18 cellular contexts compared by ENCODE assay signal in the genomic region with DNA sequence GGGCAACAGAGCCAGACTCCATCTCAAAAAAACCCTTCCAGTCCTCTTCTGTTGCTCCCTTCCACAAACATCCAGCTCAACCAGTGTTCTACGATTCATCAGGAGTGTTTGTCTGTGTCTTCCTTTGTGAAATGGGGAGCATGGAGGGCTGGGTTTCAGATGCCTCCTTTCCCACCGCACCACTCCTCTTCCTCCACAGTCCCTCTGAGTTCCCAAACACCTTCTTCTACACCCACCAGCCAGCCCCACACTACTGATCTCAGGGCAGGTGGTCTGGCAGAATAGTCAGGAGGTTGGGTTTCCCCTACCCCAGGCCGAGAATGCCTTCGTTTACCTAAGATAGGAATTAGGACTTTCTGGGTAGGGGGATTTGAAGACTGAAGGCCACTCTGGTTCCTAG. TPM values are rescaled to one million over a fixed set of nuclear protein-coding genes. Genes with fewer than 3 reads are reported as not detected.
DNase-seq lines count a peak whose midpoint lies in the region; ATAC-seq and TF ChIP-seq lines count a peak whose summit lies in the region.
"Had no signal": no experiment of that assay in that cellular context is flagged by ENCODE, and none has a peak within 500 bp of the region (broad histone marks: within the 10 kb centered on the region; RNA-seq: fewer than 3 reads in every experiment).

No MANE protein-coding gene starts in this region.

- no peak for ATAC-seq in foreskin keratinocyte

- POLR2A ChIA-PET in activated CD4-positive, alpha-beta memory T cell treated with anti-CD3 and anti-CD28 coated beads, Interleukin-2, amount 10 ng/mL, durations not matched to agents 7 days and 5 days (lab: Charles Lee) = no interaction called here
- POLR2A ChIA-PET in activated CD4-positive, alpha-beta memory T cell treated with anti-CD3 and anti-CD28 coated beads for 36 hours (lab: Charles Lee) = no interaction called here

- no peak overlapping the region for H4K12ac ChIP-seq in trophoblast cell (ENCODE audit: low read depth, low read length)

- no peak overlapping the region for H4K91ac ChIP-seq in trophoblast cell (ENCODE audit: low read depth, low read length)

- H3K27me3 ChIP-seq in neural progenitor cell (no peaks in the 10 kb centered on the region), foreskin keratinocyte (peaks cover 9% of the 10 kb centered on the region), trophoblast cell (ENCODE audit: insufficient read depth, low read length) (no peaks in the 10 kb centered on the region), prostate gland (replicated peaks; ENCODE audit: insufficient read depth) (no peaks in the 10 kb centered on the region)
- H3K27me3 ChIP-seq: BLaER1 had no signal

- no peak overlapping the region for H2AK5ac ChIP-seq in trophoblast cell (ENCODE audit: low read length)

- no peak overlapping the region for H3K4me3 Mint-ChIP-seq in activated CD4-positive, alpha-beta memory T cell treated with anti-CD3 and anti-CD28 coated beads, Interleukin-2, amount 10 ng/mL, durations not matched to agents 7 days and 5 days
- no peak overlapping the region for H3K4me3 Mint-ChIP-seq in activated CD4-positive, alpha-beta memory T cell treated with anti-CD3 and anti-CD28 coated beads for 36 hours
- H3K4me3 Mint-ChIP-seq in chondrocyte (ENCODE audit: unreplicated experiment) (no peak overlapping the region), neural progenitor cell (no peak overlapping the region)
- H3K4me3 Mint-ChIP-seq: CD4-positive, alpha-beta T cell; HFFc6 had no signal

- no peak overlapping the region for H2AFZ ChIP-seq in neural progenitor cell (replicated peaks)
- H2AFZ ChIP-seq in trophoblast cell (ENCODE audit: insufficient read depth, low read length, poor library complexity) = no peak overlapping the region

- H3K4me2 ChIP-seq in neural progenitor cell (no peak overlapping the region), trophoblast cell (ENCODE audit: low read length) (no peak overlapping the region)
- H3K4me2 ChIP-seq: BLaER1 had no signal

- H3K27ac Mint-ChIP-seq in activated CD4-positive, alpha-beta memory T cell treated with anti-CD3 and anti-CD28 coated beads, Interleukin-2, amount 10 ng/mL, durations not matched to agents 7 days and 5 days = no peak overlapping the region
- no peak overlapping the region for H3K27ac Mint-ChIP-seq in activated CD4-positive, alpha-beta memory T cell treated with anti-CD3 and anti-CD28 coated beads for 36 hours
- no peak overlapping the region for H3K27ac Mint-ChIP-seq in chondrocyte (ENCODE audit: unreplicated experiment)
- peak overlapping the region; percentile 65 for H3K27ac Mint-ChIP-seq in neural progenitor cell
- H3K27ac Mint-ChIP-seq: CD4-positive, alpha-beta T cell; HFFc6 had no signal

- CTCF ChIA-PET in activated CD4-positive, alpha-beta memory T cell treated with anti-CD3 and anti-CD28 coated beads, Interleukin-2, amount 10 ng/mL, durations not matched to agents 7 days and 5 days (lab: Charles Lee) = no interaction called here
- CTCF ChIA-PET in activated CD4-positive, alpha-beta memory T cell treated with anti-CD3 and anti-CD28 coated beads for 36 hours (lab: Charles Lee) = no interaction called here

- H3K23ac ChIP-seq in trophoblast cell (ENCODE audit: low read length) = no peak overlapping the region

- no peaks in the 10 kb centered on the region for H3K9me3 Mint-ChIP-seq in activated CD4-positive, alpha-beta memory T cell treated with anti-CD3 and anti-CD28 coated beads, Interleukin-2, amount 10 ng/mL, durations not matched to agents 7 days and 5 days
- H3K9me3 Mint-ChIP-seq in activated CD4-positive, alpha-beta memory T cell treated with anti-CD3 and anti-CD28 coated beads for 36 hours = no peaks in the 10 kb centered on the region
- no peaks in the 10 kb centered on the region for H3K9me3 Mint-ChIP-seq in chondrocyte (ENCODE audit: low read depth)
- H3K9me3 Mint-ChIP-seq in neural progenitor cell = no peaks in the 10 kb centered on the region
- H3K9me3 Mint-ChIP-seq: CD4-positive, alpha-beta T cell; HFFc6 had no signal

- H3K4me3 ChIP-seq in neural progenitor cell (no peak overlapping the region), trophoblast cell (ENCODE audit: low read depth, low read length) (no peak overlapping the region), prostate gland (no peak overlapping the region)
- H3K4me3 ChIP-seq: BLaER1 had no signal

- no peak overlapping the region for H2BK120ac ChIP-seq in trophoblast cell (ENCODE audit: insufficient read depth, low read length, poor library complexity)

- H4K8ac ChIP-seq in trophoblast cell (ENCODE audit: low read depth, low read length) = no peak overlapping the region

- DNase-seq in activated CD4-positive, alpha-beta memory T cell treated with anti-CD3 and anti-CD28 coated beads, Interleukin-2, amount 10 ng/mL, durations not matched to agents 7 days and 5 days = peak; percentile 10
- DNase-seq in activated CD4-positive, alpha-beta memory T cell treated with anti-CD3 and anti-CD28 coated beads for 36 hours = no peak
- peak; percentile 18 for DNase-seq in chondrocyte (ENCODE audit: low spot score)
- no peak for DNase-seq in neural progenitor cell (ENCODE audit: low spot score)
- no peak for DNase-seq in foreskin keratinocyte
- no peak for DNase-seq in trophoblast cell
- DNase-seq in prostate gland (ENCODE audit: low spot score) = no peak
- DNase-seq: AML-193; Calu3; CD4-positive, alpha-beta T cell; DMS 273 treated with DMSO at 0.1 percent for 48 hours; HCEC 1CT; HFFc6 had no signal

- no peak for TF ChIP-seq CTCF in chondrocyte (IDR thresholded peaks at IDR 0.05)
- TF ChIP-seq CTCF in neural progenitor cell (IDR thresholded peaks at IDR 0.05) = no peak
- no peak for TF ChIP-seq CTCF in foreskin keratinocyte (conservative IDR thresholded peaks at IDR 0.05)
- TF ChIP-seq CTCF in prostate gland (IDR thresholded peaks at IDR 0.05) = no peak

- no peaks in the 10 kb centered on the region for H3K4me1 ChIP-seq in neural progenitor cell
- H3K4me1 ChIP-seq in foreskin keratinocyte = peaks cover 9% of the 10 kb centered on the region
- peaks cover 12 to 17% of the 10 kb centered on the region in 2 experiments for H3K4me1 ChIP-seq in trophoblast cell (ENCODE audit: control insufficient read depth in 1 of 2, insufficient read depth in 2 of 2, low read length in 2 of 2)
- no peaks in the 10 kb centered on the region for H3K4me1 ChIP-seq in prostate gland (replicated peaks)

- H3K4ac ChIP-seq in trophoblast cell (ENCODE audit: low read depth, low read length) = no peak overlapping the region

- intact Hi-C loops in activated CD4-positive, alpha-beta memory T cell treated with anti-CD3 and anti-CD28 coated beads for 36 hours (cut with micrococcal nuclease) = no loop called here
- intact Hi-C loops in prostate gland (cut with DNase I) = no loop called here

- TF ChIP-seq POLR2A in prostate gland (IDR thresholded peaks at IDR 0.05) = no peak

- no peaks in the 10 kb centered on the region for H3K36me3 Mint-ChIP-seq in activated CD4-positive, alpha-beta memory T cell treated with anti-CD3 and anti-CD28 coated beads, Interleukin-2, amount 10 ng/mL, durations not matched to agents 7 days and 5 days (ENCODE audit: low read depth)
- no peaks in the 10 kb centered on the region for H3K36me3 Mint-ChIP-seq in activated CD4-positive, alpha-beta memory T cell treated with anti-CD3 and anti-CD28 coated beads for 36 hours
- H3K36me3 Mint-ChIP-seq in chondrocyte (ENCODE audit: low read depth) = no peaks in the 10 kb centered on the region
- no peaks in the 10 kb centered on the region for H3K36me3 Mint-ChIP-seq in neural progenitor cell

- H3K18ac ChIP-seq in trophoblast cell (ENCODE audit: low read length) = no peak overlapping the region

- no peak overlapping the region for H2BK12ac ChIP-seq in trophoblast cell (ENCODE audit: low read length)

- no CpG with 5 or more reads among the region's 4 CpGs for WGBS in trophoblast cell (ENCODE audit: extremely low coverage, insufficient coverage, insufficient read length)
- WGBS in prostate gland = 94% methylated on average over 4 of the region's 4 CpGs

- H3K14ac ChIP-seq in trophoblast cell (ENCODE audit: low read length) = no peak overlapping the region

- H3K27ac ChIP-seq in neural progenitor cell (no peak overlapping the region), foreskin keratinocyte (no peak overlapping the region), trophoblast cell (ENCODE audit: low read depth, low read length) (no peak overlapping the region), prostate gland (no peak overlapping the region)
- H3K27ac ChIP-seq: 22Rv1, BLaER1 had no signal

- H2BK5ac ChIP-seq in trophoblast cell (ENCODE audit: low read depth, low read length, poor library complexity) = no peak overlapping the region

- H3K9ac ChIP-seq in neural progenitor cell = no peak overlapping the region
- no peak overlapping the region for H3K9ac ChIP-seq in trophoblast cell (ENCODE audit: low read length)
- H3K9ac ChIP-seq: BLaER1 had no signal

- H3K36me3 ChIP-seq in neural progenitor cell (no peaks in the 10 kb centered on the region), trophoblast cell (ENCODE audit: control insufficient read depth in 1 of 2, insufficient read depth in 2 of 2, low read length in 2 of 2) (no peaks in the 10 kb centered on the region), prostate gland (no peaks in the 10 kb centered on the region)
- H3K36me3 ChIP-seq: BLaER1 had no signal

- H3K4me1 Mint-ChIP-seq in activated CD4-positive, alpha-beta memory T cell treated with anti-CD3 and anti-CD28 coated beads, Interleukin-2, amount 10 ng/mL, durations not matched to agents 7 days and 5 days = no peaks in the 10 kb centered on the region
- H3K4me1 Mint-ChIP-seq in activated CD4-positive, alpha-beta memory T cell treated with anti-CD3 and anti-CD28 coated beads for 36 hours (ENCODE audit: low read depth) = no peaks in the 10 kb centered on the region
- H3K4me1 Mint-ChIP-seq in chondrocyte (ENCODE audit: low read depth) = peaks cover 7% of the 10 kb centered on the region
- peaks cover 21% of the 10 kb centered on the region for H3K4me1 Mint-ChIP-seq in neural progenitor cell

- no peaks in the 10 kb centered on the region for H3K9me3 ChIP-seq in neural progenitor cell (ENCODE audit: low read depth)
- H3K9me3 ChIP-seq in trophoblast cell (ENCODE audit: insufficient read depth, low read depth, low read length) = no peaks in the 10 kb centered on the region
- no peaks in the 10 kb centered on the region for H3K9me3 ChIP-seq in prostate gland
- H3K9me3 ChIP-seq: BLaER1 had no signal

- H3K79me2 ChIP-seq in neural progenitor cell (ENCODE audit: low read depth) (no peaks in the 10 kb centered on the region), trophoblast cell (ENCODE audit: control insufficient read depth, insufficient read depth, low read length, poor library complexity) (no peaks in the 10 kb centered on the region)

- peaks cover 4% of the 10 kb centered on the region for H3K27me3 Mint-ChIP-seq in activated CD4-positive, alpha-beta memory T cell treated with anti-CD3 and anti-CD28 coated beads, Interleukin-2, amount 10 ng/mL, durations not matched to agents 7 days and 5 days
- H3K27me3 Mint-ChIP-seq in activated CD4-positive, alpha-beta memory T cell treated with anti-CD3 and anti-CD28 coated beads for 36 hours = peaks cover 5% of the 10 kb centered on the region
- H3K27me3 Mint-ChIP-seq in chondrocyte (ENCODE audit: low read depth) (peaks cover 3% of the 10 kb centered on the region), neural progenitor cell (ENCODE audit: insufficient read depth, low read depth) (peaks cover 16% of the 10 kb centered on the region)

- H4K20me1 ChIP-seq in neural progenitor cell (ENCODE audit: low read depth) = no peaks in the 10 kb centered on the region
- H4K20me1 ChIP-seq: BLaER1 had no signal

- peaks cover 5% of the 10 kb centered on the region for H3K79me1 ChIP-seq in trophoblast cell (ENCODE audit: low read length)

- H3F3A ChIP-seq in neural progenitor cell (ENCODE audit: low read depth) = no peaks in the 10 kb centered on the region

RNA-seq across cellular contexts. Expression of a gene that starts 36.9 kb away (rescaled TPM):
- total RNA-seq in activated CD4-positive, alpha-beta memory T cell treated with anti-CD3 and anti-CD28 coated beads, Interleukin-2, amount 10 ng/mL, durations not matched to agents 7 days and 5 days = under 1 TPM; 0.48 to 0.58 TPM
- 1 to 10 TPM; 4.2 to 5.4 TPM for total RNA-seq in activated CD4-positive, alpha-beta memory T cell treated with anti-CD3 and anti-CD28 coated beads for 36 hours
- total RNA-seq in chondrocyte (0.10 to 0.46 TPM in 2 of 3 replicates, not detected in the other), neural progenitor cell (ENCODE audit: low replicate concordance) (3.2 and 4.3 TPM in 2 replicates), foreskin keratinocyte (0.11 TPM in 1 of 2 replicates, not detected in the other), prostate gland (10 to 100 TPM in 1 of 2 donors, 1 to 10 TPM in 1; 2.0 to 19.0 TPM)
- polyA plus RNA-seq in foreskin keratinocyte = 0.01 TPM in 1 of 2 replicates, not detected in the other
- polyA plus RNA-seq in trophoblast cell (2013) = 0.21 and 0.26 TPM in 2 replicates
- total RNA-seq: CD4-positive, alpha-beta T cell had no signal

RNA-seq across cellular contexts. Expression of a gene that starts 56.3 kb away (rescaled TPM):
- total RNA-seq in activated CD4-positive, alpha-beta memory T cell treated with anti-CD3 and anti-CD28 coated beads, Interleukin-2, amount 10 ng/mL, durations not matched to agents 7 days and 5 days = not detected
- not detected for total RNA-seq in activated CD4-positive, alpha-beta memory T cell treated with anti-CD3 and anti-CD28 coated beads for 36 hours
- total RNA-seq in chondrocyte (not detected in 3 replicates), neural progenitor cell (ENCODE audit: low replicate concordance) (not detected in 2 replicates), foreskin keratinocyte (not detected in 2 replicates), prostate gland (not detected)
- not detected in 2 replicates for polyA plus RNA-seq in foreskin keratinocyte
- 0.04 TPM in 1 of 2 replicates, not detected in the other for polyA plus RNA-seq in trophoblast cell (2013)
- total RNA-seq: A673; Calu3; CD4-positive, alpha-beta T cell; Daoy; H1; HFFc6 had no signal

Comparison
In these comparisons a context has a peak if more than half of its experiments do, and no peak if none do; other contexts are left out.
1. DNase-seq: peak in activated CD4-positive, alpha-beta memory T cell treated with anti-CD3 and anti-CD28 coated beads, Interleukin-2, amount 10 ng/mL, durations not matched to agents 7 days and 5 days (single experiment) and chondrocyte (single experiment); none in activated CD4-positive, alpha-beta memory T cell treated with anti-CD3 and anti-CD28 coated beads for 36 hours (single experiment), neural progenitor cell (single experiment), foreskin keratinocyte (0 of 2), trophoblast cell (0 of 2) and prostate gland (single experiment).